Comparison of ENCODE assay signal across 15 cellular contexts in genomic region chr16:17101646-17102045, GRCh38.
A peak's percentile ranks its signal among the peaks of the same experiment; 100 is the strongest.
DNase-seq lines count a peak whose midpoint lies in the region; ATAC-seq, FAIRE-seq and TF ChIP-seq lines count a peak whose summit lies in the region.
"Had no signal": no experiment of that assay in that cellular context is flagged by ENCODE, and none has a peak within 500 bp of the region (broad histone marks: within the 10 kb centered on the region; RNA-seq: fewer than 3 reads in every experiment).

No MANE protein-coding gene starts in this region.

- H3K27ac ChIP-seq in H1 (ENCODE audit: low read depth, low read length) = no peak overlapping the region
- H3K27ac ChIP-seq in testis = no peak overlapping the region
- H3K27ac ChIP-seq: cardiac muscle cell, uterus had no signal

- POLR2A ChIA-PET in activated CD4-positive, alpha-beta T cell treated with anti-CD3 and anti-CD28 coated beads for 36 hours (lab: Charles Lee) = interaction anchor here (0.6 kb wide), 1 partner anchor 75 kb away, joined by 3 read pairs; no protein-coding TSS in a partner anchor
- POLR2A ChIA-PET in H1 (lab: Charles Lee; ENCODE audit: partially characterized antibody) = interaction anchor here (1.4 kb wide), 1 partner anchor 18 kb away, joined by 3 read pairs; no protein-coding TSS in a partner anchor

- H3K27me3 Mint-ChIP-seq in activated CD4-positive, alpha-beta T cell treated with anti-CD3 and anti-CD28 coated beads for 36 hours = no peaks in the 10 kb centered on the region
- H3K27me3 Mint-ChIP-seq: activated CD4-positive, alpha-beta T cell treated with anti-CD3 and anti-CD28 coated beads, Interleukin-2, amount 10 ng/mL, durations not matched to agents 7 days and 5 days had no signal

- no peak overlapping the region for H3K4me2 ChIP-seq in H1 (ENCODE audit: insufficient read depth in 1 of 2, low read depth in 2 of 2, low read length in 2 of 2)

- peaks cover 0 to 6% (median 3%) of the 10 kb centered on the region in 4 experiments; a peak in 6 of 7 replicates for H3K4me1 ChIP-seq in H1 (replicated peaks in 1 of 4; ENCODE audit: control insufficient read depth in 3 of 4, insufficient read depth in 4 of 4, low read length in 3 of 4)
- no peaks in the 10 kb centered on the region for H3K4me1 ChIP-seq in testis
- H3K4me1 ChIP-seq: uterus had no signal

- no peak overlapping the region for H3K56ac ChIP-seq in H1 (replicated peaks; ENCODE audit: insufficient read length, low read depth, low read length)

- TF ChIP-seq CTCF in H1 (IDR thresholded peaks at IDR 0.05; ENCODE audit: control extremely low read depth in 1 of 3, insufficient read depth in 1 of 3, low read depth in 1 of 3, low read length in 3 of 3) = no peak
- TF ChIP-seq CTCF in testis (IDR thresholded peaks at IDR 0.05) = no peak

- no peak overlapping the region for H3K18ac ChIP-seq in H1 (ENCODE audit: extremely low read depth, low read length)

- no peak overlapping the region for H2BK120ac ChIP-seq in H1 (replicated peaks; ENCODE audit: low read depth, low read length)

- no peak overlapping the region for H3K4me3 Mint-ChIP-seq in activated CD4-positive, alpha-beta T cell treated with anti-CD3 and anti-CD28 coated beads for 36 hours
- H3K4me3 Mint-ChIP-seq: activated CD4-positive, alpha-beta T cell treated with anti-CD3 and anti-CD28 coated beads, Interleukin-2, amount 10 ng/mL, durations not matched to agents 7 days and 5 days had no signal

- no peak overlapping the region for H2AFZ ChIP-seq in H1 (ENCODE audit: low read length)

- no peak overlapping the region for H3K14ac ChIP-seq in H1 (ENCODE audit: insufficient read length)

- H4K8ac ChIP-seq in H1 (ENCODE audit: extremely low read depth, insufficient read depth, low read length) = no peak overlapping the region

- no peak overlapping the region for H4K5ac ChIP-seq in H1 (ENCODE audit: insufficient read length, low read depth, low read length)

- H4K20me1 ChIP-seq in H1 (replicated peaks in 1 of 2; ENCODE audit: control insufficient read depth in 1 of 2, insufficient read depth in 2 of 2, low read length in 2 of 2) = no peaks in the 10 kb centered on the region

- H3K79me2 ChIP-seq in H1 (ENCODE audit: control insufficient read depth in 1 of 2, insufficient read depth in 2 of 2, low read length in 2 of 2) = no peaks in the 10 kb centered on the region

- no peak overlapping the region for H3K4me3 ChIP-seq in H1 (ENCODE audit: extremely low read depth in 1 of 4, insufficient read depth in 2 of 4, low read depth in 3 of 4, low read length in 4 of 4)
- H3K4me3 ChIP-seq in testis = no peak overlapping the region
- H3K4me3 ChIP-seq: cardiac muscle cell, uterus had no signal

- H4K91ac ChIP-seq in H1 (replicated peaks; ENCODE audit: insufficient read length, low read length) = no peak overlapping the region

- CTCF ChIA-PET in activated CD4-positive, alpha-beta T cell treated with anti-CD3 and anti-CD28 coated beads for 36 hours (lab: Charles Lee) = interaction anchor here (0.6 kb wide), 1 partner anchor 44 kb away, joined by 3 read pairs; no protein-coding TSS in a partner anchor
- CTCF ChIA-PET in H1 (lab: Charles Lee; ENCODE audit: partially characterized antibody) = interaction anchor here (0.5 to 1.7 kb wide), 3 partner anchors 10 to 172 kb away, joined by 3 to 6 read pairs (median 3); no protein-coding TSS in a partner anchor

- peaks cover 9% of the 10 kb centered on the region for H3K4me1 Mint-ChIP-seq in activated CD4-positive, alpha-beta T cell treated with anti-CD3 and anti-CD28 coated beads for 36 hours

- H3K23ac ChIP-seq in H1 (ENCODE audit: insufficient read length) = no peak overlapping the region

- ATAC-seq in activated CD4-positive, alpha-beta T cell treated with anti-CD3 and anti-CD28 coated beads for 36 hours = peak; percentile 79
- ATAC-seq in HG03280 (IDR thresholded peaks at IDR 0.05; ENCODE audit: unreplicated experiment) = no peak

- no peaks in the 10 kb centered on the region for H3K36me3 ChIP-seq in H1 (ENCODE audit: control insufficient read depth in 2 of 4, insufficient read depth in 4 of 4, low read length in 3 of 4)
- no peaks in the 10 kb centered on the region for H3K36me3 ChIP-seq in testis (ENCODE audit: low read depth, missing control alignments)
- H3K36me3 ChIP-seq: cardiac muscle cell, uterus had no signal

- no peak overlapping the region for H2AK5ac ChIP-seq in H1 (ENCODE audit: low read depth, low read length)

- H2BK12ac ChIP-seq in H1 (ENCODE audit: low read depth, low read length) = no peak overlapping the region

- WGBS in H1 (ENCODE audit: extremely low coverage in 1 of 2, insufficient coverage in 1 of 2, insufficient read length in 1 of 2, insufficient replicate concordance in 2 of 2, low coverage in 1 of 2, low lambda C conversion rate in 2 of 2, missing lambda C conversion rate in 1 of 2), 2 experiments = 98% methylated on average over 2 of the region's 2 CpGs; no CpG with 5 or more reads in 1 of the 2 experiments
- 73 to 84% methylated on average over 2 of the region's 2 CpGs for WGBS in testis, 2 donors

- peaks cover 3% of the 10 kb centered on the region for H3K9me3 Mint-ChIP-seq in activated CD4-positive, alpha-beta T cell treated with anti-CD3 and anti-CD28 coated beads for 36 hours (ENCODE audit: low read depth)

- H3K27me3 ChIP-seq in H1 (replicated peaks in 1 of 4; ENCODE audit: control insufficient read depth in 3 of 4, extremely low read depth in 1 of 4, insufficient read depth in 3 of 4, low read length in 3 of 4) = no peaks in the 10 kb centered on the region; a peak in 1 of 7 replicates
- no peaks in the 10 kb centered on the region for H3K27me3 ChIP-seq in testis
- H3K27me3 ChIP-seq: cardiac muscle cell, uterus had no signal

- DNase-seq in activated CD4-positive, alpha-beta T cell treated with anti-CD3 and anti-CD28 coated beads for 36 hours = peak; percentile 12
- DNase-seq in activated CD4-positive, alpha-beta T cell treated with anti-CD3 and anti-CD28 coated beads, Interleukin-2, amount 50 U/mL, for 48 hours = no peak
- DNase-seq in NCI-H2171 (lab: John Stamatoyannopoulos, UW) (peak; percentile 39), H1 (ENCODE audit: low read depth in 1 of 2, low spot score in 2 of 2) (no peak), testis (peak; percentile 21), NCI-H2196 treated with DMSO at 0.1 percent for 48 hours (lab: John Stamatoyannopoulos, UW; ENCODE audit: unreplicated experiment) (no peak)
- no peak for DNase-seq in activated effector memory CD4-positive, alpha-beta T cell treated with anti-CD3 and anti-CD28 coated beads, Interleukin-2, amount 50 U/mL, for 16 hours
- DNase-seq: activated CD4-positive, alpha-beta T cell treated with anti-CD3 and anti-CD28 coated beads, Interleukin-2, amount 10 ng/mL, durations not matched to agents 7 days and 5 days; MM.1S; NCI-H774; uterus had no signal

- H3K36me3 Mint-ChIP-seq in activated CD4-positive, alpha-beta T cell treated with anti-CD3 and anti-CD28 coated beads for 36 hours (ENCODE audit: low read depth) = no peaks in the 10 kb centered on the region

- no peak overlapping the region for H3K9ac ChIP-seq in H1 (replicated peaks in 1 of 4; ENCODE audit: extremely low read depth in 1 of 4, low read depth in 3 of 4, low read length in 3 of 4)

- H3K4ac ChIP-seq in H1 (replicated peaks; ENCODE audit: insufficient read length, low read depth, low read length) = no peak overlapping the region

- no peak overlapping the region for H3K27ac Mint-ChIP-seq in activated CD4-positive, alpha-beta T cell treated with anti-CD3 and anti-CD28 coated beads for 36 hours
- H3K27ac Mint-ChIP-seq: activated CD4-positive, alpha-beta T cell treated with anti-CD3 and anti-CD28 coated beads, Interleukin-2, amount 10 ng/mL, durations not matched to agents 7 days and 5 days had no signal

- no peak for TF ChIP-seq EP300 in H1 (IDR thresholded peaks at IDR 0.05; ENCODE audit: borderline replicate concordance in 1 of 2, low read depth in 2 of 2, low read length in 2 of 2)

- TF ChIP-seq POLR2A in H1 (IDR thresholded peaks at IDR 0.05; ENCODE audit: control extremely low read depth in 1 of 2, low read depth in 2 of 2, low read length in 2 of 2) = no peak
- no peak for TF ChIP-seq POLR2A in testis (IDR thresholded peaks at IDR 0.05)

- peak; percentile 81 for FAIRE-seq in H1 (lab: Jason Lieb, UNC)
- FAIRE-seq: endothelial cell of umbilical vein, G401.6 had no signal

- no peak overlapping the region for H2BK5ac ChIP-seq in H1 (ENCODE audit: low read depth, low read length)

- intact Hi-C loops in activated CD4-positive, alpha-beta T cell treated with anti-CD3 and anti-CD28 coated beads for 36 hours (cut with DNase I, micrococcal nuclease) = no loop called here
- intact Hi-C loops in testis (cut with DNase I; ENCODE audit: low total_unique reads) = no loop called here

- TF ChIP-seq RAD21 in H1 (IDR thresholded peaks at IDR 0.05 in 1 of 2, conservative IDR thresholded peaks at IDR 0.05 in 1 of 2; ENCODE audit: low read depth in 2 of 2, low read length in 2 of 2) = no peak

- no peaks in the 10 kb centered on the region for H3K23me2 ChIP-seq in H1 (ENCODE audit: low read depth, low read length)

- no peak overlapping the region for H2BK15ac ChIP-seq in H1 (ENCODE audit: low read length)

- H2BK20ac ChIP-seq in H1 (ENCODE audit: low read length) = no peak overlapping the region

- H3K79me1 ChIP-seq in H1 (ENCODE audit: low read depth, low read length) = no peaks in the 10 kb centered on the region

- H3K9me3 ChIP-seq in H1 (ENCODE audit: insufficient read depth in 2 of 2, low read depth in 1 of 2, low read length in 1 of 2) (peaks cover 0 to 3% of the 10 kb centered on the region in 2 experiments; a peak in 1 of 4 replicates), testis (no peaks in the 10 kb centered on the region)
- H3K9me3 ChIP-seq: uterus had no signal

TF ChIP-seq in H1, 55 proteins besides CTCF, POLR2A, EP300 and RAD21 (continues in another document):
- TF ChIP-seq KDM5A (IDR thresholded peaks at IDR 0.05; ENCODE audit: low read length) (no peak), MAX (IDR thresholded peaks at IDR 0.05) (peak; percentile 36; the same call in 1 of the 2 replicates), ATF3 (IDR thresholded peaks at IDR 0.05; ENCODE audit: insufficient read depth, low read depth, low read length) (peak; percentile 90), BACH1 (IDR thresholded peaks at IDR 0.05; ENCODE audit: low read length) (no peak), ZNF274 (IDR thresholded peaks at IDR 0.05; ENCODE audit: borderline replicate concordance, extremely low read depth, low read length) (no peak), SIN3A (conservative IDR thresholded peaks at IDR 0.05 in 1 of 2, IDR thresholded peaks at IDR 0.05 in 1 of 2; ENCODE audit: low read depth in 1 of 2, low read length in 2 of 2) (no peak), POLR2AphosphoS5 (IDR thresholded peaks at IDR 0.05; ENCODE audit: low read depth, low read length) (no peak), HDAC2 (IDR thresholded peaks at IDR 0.05; ENCODE audit: borderline replicate concordance in 1 of 2, low read depth in 2 of 2, low read length in 2 of 2) (no peak)

Comparison
In these comparisons a context has a peak if more than half of its experiments do, and no peak if none do; other contexts are left out.
1. DNase-seq: peak in activated CD4-positive, alpha-beta T cell treated with anti-CD3 and anti-CD28 coated beads for 36 hours (single experiment), NCI-H2171 (single experiment) and testis (single experiment); none in activated CD4-positive, alpha-beta T cell treated with anti-CD3 and anti-CD28 coated beads, Interleukin-2, amount 50 U/mL, for 48 hours (0 of 2), H1 (0 of 2), NCI-H2196 treated with DMSO at 0.1 percent for 48 hours (single experiment) and activated effector memory CD4-positive, alpha-beta T cell treated with anti-CD3 and anti-CD28 coated beads, Interleukin-2, amount 50 U/mL, for 16 hours (single experiment).